In the genomic region with DNA sequence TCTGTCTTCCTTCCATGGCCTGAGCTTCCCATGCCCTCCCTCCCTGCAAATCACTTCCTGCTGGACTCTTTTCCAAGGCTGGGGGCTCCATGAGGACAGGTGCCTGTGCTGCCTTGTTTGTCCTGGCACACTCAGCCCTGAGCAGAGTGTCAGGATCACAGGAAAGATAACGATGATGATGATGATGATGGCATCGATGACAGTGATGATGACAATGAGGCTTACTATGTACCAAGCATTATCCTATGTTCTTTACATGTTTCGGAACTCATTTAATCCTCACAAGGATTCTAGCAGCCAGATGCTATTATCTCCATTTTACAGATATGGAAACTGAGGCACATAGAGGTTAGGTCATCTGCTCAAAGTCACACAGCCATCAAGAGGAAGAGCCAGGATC, we compare ENCODE assay signal across 29 cellular contexts.
"Had no signal": no experiment of that assay in that cellular context is flagged by ENCODE, and none has a peak within 500 bp of the region (broad histone marks: within the 10 kb centered on the region; RNA-seq: fewer than 3 reads in every experiment).

No MANE protein-coding gene starts in this region.

- H3K4me1 Mint-ChIP-seq: activated CD4-positive, alpha-beta T cell treated with anti-CD3 and anti-CD28 coated beads, Interleukin-2, amount 10 ng/mL, durations not matched to agents 24 days and 14 days had no signal

- H3K36me3 Mint-ChIP-seq: activated naive CD4-positive, alpha-beta T cell treated with anti-CD3 and anti-CD28 coated beads, Interleukin-2, amount 50 U/mL, for 72 hours had no signal

- H3K36me3 ChIP-seq: adrenal gland, Peyer's patch had no signal

- H3K4me3 Mint-ChIP-seq: activated CD4-positive, alpha-beta T cell treated with anti-CD3 and anti-CD28 coated beads, Interleukin-2, amount 10 ng/mL, durations not matched to agents 24 days and 14 days; activated CD8-positive, alpha-beta T cell treated with anti-CD3 and anti-CD28 coated beads, Interleukin-2, amount 10 ng/mL, durations not matched to agents 7 days and 5 days; activated T-cell treated with anti-CD3 and anti-CD28 coated beads, Interleukin-2, amount 50 U/mL, for 24 hours; brain had no signal

- H3K9me3 ChIP-seq: adrenal gland, Peyer's patch had no signal

- DNase-seq: activated CD4-positive, alpha-beta T cell treated with anti-CD3 and anti-CD28 coated beads, Interleukin-2, amount 10 ng/mL, durations not matched to agents 24 days and 14 days; activated CD4-positive, alpha-beta T cell treated with anti-CD3 and anti-CD28 coated beads, Interleukin-2, amount 50 U/mL, for 4 hours; activated CD8-positive, alpha-beta T cell treated with anti-CD3 and anti-CD28 coated beads, Interleukin-2, amount 10 ng/mL, durations not matched to agents 7 days and 5 days; activated gamma-delta T cell; activated naive CD4-positive, alpha-beta T cell treated with Interleukin-2 at 50 U/mL for 16 hours; activated T-cell treated with anti-CD3 and anti-CD28 coated beads, Interleukin-2, amount 50 U/mL, for 24 hours; caudate nucleus; MM.1S; MV-4-11; NCI-H1092; NCI-H1436 treated with DMSO at 0.1 percent for 48 hours; NCI-H1694 treated with DMSO at 0.1 percent for 48 hours; NCI-H2029; NCI-H345; NCI-H524 treated with DMSO at 0.1 percent for 48 hours; NK-92 treated with Interleukin-12 subunit alpha and Interleukin-12 subunit beta, amount 100 ng/mL, for 24 hours; PC-3; RPMI8226; SIG-M5; SW 1271; T-helper 1 cell; T1000; WERI-Rb-1 had no signal

- H3K4me3 ChIP-seq: adrenal gland, Peyer's patch had no signal

- H3K27me3 Mint-ChIP-seq: activated T-cell treated with anti-CD3 and anti-CD28 coated beads, Interleukin-2, amount 50 U/mL, for 24 hours had no signal

- H3K9me3 Mint-ChIP-seq: activated CD4-positive, alpha-beta T cell treated with anti-CD3 and anti-CD28 coated beads, Interleukin-2, amount 10 ng/mL, durations not matched to agents 24 days and 14 days; activated naive CD4-positive, alpha-beta T cell treated with anti-CD3 and anti-CD28 coated beads, Interleukin-2, amount 50 U/mL, for 72 hours; activated T-cell treated with anti-CD3 and anti-CD28 coated beads, Interleukin-2, amount 50 U/mL, for 24 hours; activated T-helper 2 cell treated with anti-CD3 and anti-CD28 coated beads, Interferon-gamma antibody, Interleukin-2, Interleukin-4, amounts not matched to agents 10 μg/mL and 5 μg/mL and 100 μg/mL, durations not matched to agents 14 hours and 24 hours and 36 hours had no signal

- H3K4me1 ChIP-seq: Peyer's patch had no signal

- H3K27me3 ChIP-seq: adrenal gland, Peyer's patch had no signal

- H3K27ac Mint-ChIP-seq: activated CD4-positive, alpha-beta T cell treated with anti-CD3 and anti-CD28 coated beads, Interleukin-2, amount 10 ng/mL, durations not matched to agents 24 days and 14 days; activated CD8-positive, alpha-beta T cell treated with anti-CD3 and anti-CD28 coated beads, Interleukin-2, amount 10 ng/mL, durations not matched to agents 7 days and 5 days; activated naive CD4-positive, alpha-beta T cell treated with anti-CD3 and anti-CD28 coated beads, Interleukin-2, amount 50 U/mL, for 72 hours; activated T-cell treated with anti-CD3 and anti-CD28 coated beads, Interleukin-2, amount 50 U/mL, for 24 hours; activated T-helper 2 cell treated with anti-CD3 and anti-CD28 coated beads, Interferon-gamma antibody, Interleukin-2, Interleukin-4, amounts not matched to agents 10 μg/mL and 5 μg/mL and 100 μg/mL, durations not matched to agents 14 hours and 24 hours and 36 hours; brain had no signal

- H3K27ac ChIP-seq: KMS-11, Peyer's patch, WERI-Rb-1 had no signal

- ATAC-seq: activated CD8-positive, alpha-beta T cell treated with anti-CD3 and anti-CD28 coated beads, Interleukin-2, amount 10 ng/mL, durations not matched to agents 7 days and 5 days; activated naive CD4-positive, alpha-beta T cell treated with anti-CD3 and anti-CD28 coated beads, Interleukin-2, amount 50 U/mL, for 72 hours; PC-3 had no signal
